Comparison of ENCODE assay signal across 1 cellular context in genomic region chr9:12794024-12794799, GRCh38.
TF ChIP-seq lines count a peak whose summit lies in the region.

No MANE protein-coding gene starts in this region.

TF ChIP-seq in GM12878, 131 proteins besides CTCF, POLR2A, EP300 and RAD21 (continued from another document):
- TF ChIP-seq IRF3 (IDR thresholded peaks at IDR 0.05): no peak
TF ChIP-seq in GM12878: peak in this region for 0.
